Comparison of ENCODE assay signal across 28 cellular contexts in the genomic region with DNA sequence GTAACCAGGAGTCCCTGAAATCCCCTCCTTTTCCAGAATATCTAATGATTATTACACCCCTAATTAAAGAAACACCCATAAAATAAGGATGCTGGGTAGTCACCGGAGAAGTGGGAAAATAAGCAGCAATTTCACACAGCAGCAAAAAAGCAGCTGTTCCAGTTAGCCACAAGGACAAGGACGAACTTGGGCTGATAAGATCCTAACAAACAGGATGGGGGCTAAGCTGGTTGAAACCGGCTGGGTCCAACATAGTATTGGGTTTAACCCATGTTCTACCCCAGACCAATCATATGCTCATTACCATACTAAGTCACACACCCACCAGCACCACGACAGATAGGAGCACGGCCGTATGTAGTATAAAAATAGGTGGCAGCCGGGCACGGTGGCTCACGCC.
"Had no signal": no experiment of that assay in that cellular context is flagged by ENCODE, and none has a peak within 500 bp of the region (broad histone marks: within the 10 kb centered on the region; RNA-seq: fewer than 3 reads in every experiment).

No MANE protein-coding gene starts in this region.

- H3K27ac Mint-ChIP-seq: activated CD4-positive, alpha-beta memory T cell treated with anti-CD3 and anti-CD28 coated beads for 36 hours; activated CD4-positive, alpha-beta T cell treated with anti-CD3 and anti-CD28 coated beads for 36 hours; activated CD4-positive, alpha-beta T cell treated with anti-CD3 and anti-CD28 coated beads, Interleukin-2, amount 10 ng/mL, durations not matched to agents 24 days and 14 days; activated CD8-positive, alpha-beta memory T cell treated with anti-CD3 and anti-CD28 coated beads, Interleukin-2, amount 10 ng/mL, durations not matched to agents 7 days and 5 days; activated CD8-positive, alpha-beta T cell treated with anti-CD3 and anti-CD28 coated beads, Interleukin-2, amount 10 ng/mL, durations not matched to agents 7 days and 5 days; activated naive CD4-positive, alpha-beta T cell treated with anti-CD3 and anti-CD28 coated beads for 36 hours; activated naive CD4-positive, alpha-beta T cell treated with anti-CD3 and anti-CD28 coated beads, Interleukin-2, amount 50 U/mL, for 24 hours; activated naive CD8-positive, alpha-beta T cell treated with anti-CD3 and anti-CD28 coated beads for 36 hours; activated naive CD8-positive, alpha-beta T cell treated with anti-CD3 and anti-CD28 coated beads, Interleukin-2, amount 50 U/mL, for 24 hours; activated T-helper 1 cell treated with anti-CD3 and anti-CD28 coated beads, Interleukin-12 subunit alpha, Interleukin-12 subunit beta, Interleukin-2, Interleukin-4 antibody, amounts not matched to agents 30 ng/mL and 10 ng/mL and 1 ng/mL, durations not matched to agents 14 hours and 24 hours and 36 hours; activated T-helper 2 cell treated with anti-CD3 and anti-CD28 coated beads, Interferon-gamma antibody, Interleukin-2, Interleukin-4, amounts not matched to agents 10 μg/mL and 5 μg/mL and 100 μg/mL, durations not matched to agents 14 hours and 24 hours and 36 hours had no signal

- H3K4me3 Mint-ChIP-seq: activated CD4-positive, alpha-beta memory T cell treated with anti-CD3 and anti-CD28 coated beads for 36 hours; activated CD4-positive, alpha-beta T cell treated with anti-CD3 and anti-CD28 coated beads for 36 hours; activated CD4-positive, alpha-beta T cell treated with anti-CD3 and anti-CD28 coated beads, Interleukin-2, amount 10 ng/mL, durations not matched to agents 24 days and 14 days; activated CD8-positive, alpha-beta memory T cell treated with anti-CD3 and anti-CD28 coated beads, Interleukin-2, amount 10 ng/mL, durations not matched to agents 7 days and 5 days; activated CD8-positive, alpha-beta T cell treated with anti-CD3 and anti-CD28 coated beads, Interleukin-2, amount 10 ng/mL, durations not matched to agents 7 days and 5 days; activated naive CD4-positive, alpha-beta T cell treated with anti-CD3 and anti-CD28 coated beads for 36 hours; activated naive CD4-positive, alpha-beta T cell treated with anti-CD3 and anti-CD28 coated beads, Interleukin-2, amount 50 U/mL, for 24 hours; activated naive CD8-positive, alpha-beta T cell treated with anti-CD3 and anti-CD28 coated beads for 36 hours; activated naive CD8-positive, alpha-beta T cell treated with anti-CD3 and anti-CD28 coated beads, Interleukin-2, amount 50 U/mL, for 24 hours; activated T-helper 1 cell treated with anti-CD3 and anti-CD28 coated beads, Interleukin-12 subunit alpha, Interleukin-12 subunit beta, Interleukin-2, Interleukin-4 antibody, amounts not matched to agents 30 ng/mL and 10 ng/mL and 1 ng/mL, durations not matched to agents 14 hours and 24 hours and 36 hours had no signal

- H3K36me3 Mint-ChIP-seq: activated CD4-positive, alpha-beta memory T cell treated with anti-CD3 and anti-CD28 coated beads for 36 hours; activated CD8-positive, alpha-beta memory T cell treated with anti-CD3 and anti-CD28 coated beads, Interleukin-2, amount 10 ng/mL, durations not matched to agents 7 days and 5 days; activated naive CD4-positive, alpha-beta T cell treated with anti-CD3 and anti-CD28 coated beads, Interleukin-2, amount 50 U/mL, for 24 hours; activated naive CD8-positive, alpha-beta T cell treated with anti-CD3 and anti-CD28 coated beads for 36 hours had no signal

- H3K4me1 Mint-ChIP-seq: activated CD4-positive, alpha-beta T cell treated with anti-CD3 and anti-CD28 coated beads for 36 hours; activated CD4-positive, alpha-beta T cell treated with anti-CD3 and anti-CD28 coated beads, Interleukin-2, amount 10 ng/mL, durations not matched to agents 24 days and 14 days; activated CD8-positive, alpha-beta memory T cell treated with anti-CD3 and anti-CD28 coated beads, Interleukin-2, amount 10 ng/mL, durations not matched to agents 7 days and 5 days; activated naive CD4-positive, alpha-beta T cell treated with anti-CD3 and anti-CD28 coated beads, Interleukin-2, amount 50 U/mL, for 24 hours; activated naive CD8-positive, alpha-beta T cell treated with anti-CD3 and anti-CD28 coated beads for 36 hours; activated naive CD8-positive, alpha-beta T cell treated with anti-CD3 and anti-CD28 coated beads, Interleukin-2, amount 50 U/mL, for 24 hours had no signal

- DNase-seq: activated CD4-positive, alpha-beta memory T cell treated with anti-CD3 and anti-CD28 coated beads for 36 hours; activated CD4-positive, alpha-beta T cell treated with anti-CD3 and anti-CD28 coated beads for 36 hours; activated CD4-positive, alpha-beta T cell treated with anti-CD3 and anti-CD28 coated beads, Interleukin-2, amount 10 ng/mL, durations not matched to agents 24 days and 14 days; activated CD4-positive, CD25-positive, alpha-beta regulatory T cell; activated CD4-positive, CD25-positive, alpha-beta regulatory T cell treated with anti-CD3 and anti-CD28 coated beads, Interleukin-2, amount 50 U/mL, for 72 hours; activated CD8-positive, alpha-beta memory T cell treated with anti-CD3 and anti-CD28 coated beads, Interleukin-2, amount 10 ng/mL, durations not matched to agents 7 days and 5 days; activated CD8-positive, alpha-beta memory T cell treated with anti-CD3 and anti-CD28 coated beads, Interleukin-2, amount 50 U/mL, for 4 hours; activated CD8-positive, alpha-beta T cell treated with anti-CD3 and anti-CD28 coated beads, Interleukin-2, amount 10 ng/mL, durations not matched to agents 7 days and 5 days; activated effector memory CD4-positive, alpha-beta T cell treated with anti-CD3 and anti-CD28 coated beads, Interleukin-2, amount 50 U/mL, for 16 hours; activated naive CD4-positive, alpha-beta T cell treated with anti-CD3 and anti-CD28 coated beads for 36 hours; activated naive CD8-positive, alpha-beta T cell treated with anti-CD3 and anti-CD28 coated beads for 36 hours; activated naive CD8-positive, alpha-beta T cell treated with anti-CD3 and anti-CD28 coated beads, Interleukin-2, amount 50 U/mL, for 24 hours; activated T-cell treated with anti-CD3 and anti-CD28 coated beads, Interleukin-2, amount 50 U/mL, for 1 hour; activated T-cell treated with anti-CD3 and anti-CD28 coated beads, Interleukin-2, amount 50 U/mL, for 48 hours; adrenal gland; amygdala; aorta; body of pancreas; caudate nucleus; colonic mucosa; effector CD8-positive, alpha-beta T cell; esophagus squamous epithelium; foreskin melanocyte; heart right ventricle; T-helper 2 cell had no signal

- H3K27me3 Mint-ChIP-seq: activated CD4-positive, alpha-beta memory T cell treated with anti-CD3 and anti-CD28 coated beads for 36 hours; activated CD4-positive, alpha-beta T cell treated with anti-CD3 and anti-CD28 coated beads for 36 hours; activated CD4-positive, alpha-beta T cell treated with anti-CD3 and anti-CD28 coated beads, Interleukin-2, amount 10 ng/mL, durations not matched to agents 24 days and 14 days; activated CD8-positive, alpha-beta memory T cell treated with anti-CD3 and anti-CD28 coated beads, Interleukin-2, amount 10 ng/mL, durations not matched to agents 7 days and 5 days; activated naive CD4-positive, alpha-beta T cell treated with anti-CD3 and anti-CD28 coated beads, Interleukin-2, amount 50 U/mL, for 24 hours; activated naive CD8-positive, alpha-beta T cell treated with anti-CD3 and anti-CD28 coated beads for 36 hours; activated naive CD8-positive, alpha-beta T cell treated with anti-CD3 and anti-CD28 coated beads, Interleukin-2, amount 50 U/mL, for 24 hours had no signal
